ENCODE assay signal across 9 cellular contexts in the genomic region with DNA sequence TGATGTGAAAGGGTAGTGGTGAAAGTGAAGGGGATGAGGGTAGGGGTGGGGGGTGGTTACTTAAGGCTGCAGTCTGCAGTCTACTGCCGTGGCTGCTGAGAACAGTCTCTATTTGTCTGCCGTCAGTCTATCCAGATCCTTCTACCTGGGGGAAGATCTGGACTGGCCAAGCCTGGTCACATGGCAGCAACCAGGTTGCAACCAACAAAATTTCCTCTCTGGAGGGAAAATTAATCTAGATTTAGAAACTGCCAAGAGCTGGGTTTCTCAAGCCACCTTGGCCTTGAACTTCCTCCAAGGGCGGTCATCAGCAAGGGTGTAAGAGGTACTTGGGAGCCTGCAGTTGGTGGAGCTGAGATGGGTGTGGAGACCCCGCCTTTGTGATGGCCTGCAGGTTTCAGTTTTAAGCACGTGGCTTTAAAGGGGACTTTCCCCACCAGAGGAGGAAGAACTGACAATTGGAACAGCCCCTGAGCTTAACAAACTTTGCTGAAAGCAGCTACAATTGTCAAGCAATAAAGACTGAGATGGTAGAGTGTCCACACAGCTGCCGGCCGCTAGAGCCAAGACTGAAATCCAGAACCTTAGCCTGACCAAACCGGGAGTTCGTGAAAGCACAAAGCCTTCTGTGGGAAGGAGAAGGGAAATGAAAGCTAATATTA. TPM values are rescaled to one million over a fixed set of nuclear protein-coding genes. Genes with fewer than 3 reads are reported as not detected.
DNase-seq lines count a peak whose midpoint lies in the region; ATAC-seq and TF ChIP-seq lines count a peak whose summit lies in the region.
"Had no signal": no experiment of that assay in that cellular context is flagged by ENCODE, and none has a peak within 500 bp of the region (broad histone marks: within the 10 kb centered on the region; RNA-seq: fewer than 3 reads in every experiment).

No MANE protein-coding gene starts in this region.

- ATAC-seq in GM18861 (IDR thresholded peaks at IDR 0.05; ENCODE audit: unreplicated experiment) (peak; percentile 77), HG02973 (IDR thresholded peaks at IDR 0.05; ENCODE audit: unreplicated experiment) (peak; percentile 75), body of pancreas (peak; percentile 89), sciatic nerve (no peak)

- no peaks in the 10 kb centered on the region for H3F3A ChIP-seq in smooth muscle cell (ENCODE audit: low read depth)

- no peak overlapping the region for H3K4me2 ChIP-seq in smooth muscle cell

- intact Hi-C loops in body of pancreas (cut with DNase I) (no loop called here), sciatic nerve (cut with DNase I) (no loop called here)

- H3K27me3 ChIP-seq in body of pancreas (no peaks in the 10 kb centered on the region), smooth muscle cell (ENCODE audit: low read depth) (no peaks in the 10 kb centered on the region)

- H4K20me1 ChIP-seq in smooth muscle cell (ENCODE audit: low read depth): no peaks in the 10 kb centered on the region

- peaks cover 16% of the 10 kb centered on the region for H3K4me1 ChIP-seq in body of pancreas
- H3K4me1 ChIP-seq in smooth muscle cell (ENCODE audit: low read depth): no peaks in the 10 kb centered on the region

- H3K4me3 ChIP-seq in body of pancreas (no peak overlapping the region), smooth muscle cell (no peak overlapping the region)

- H2AFZ ChIP-seq in smooth muscle cell (ENCODE audit: low read depth): no peak overlapping the region

- H3K9me3 ChIP-seq in body of pancreas (no peaks in the 10 kb centered on the region), smooth muscle cell (replicated peaks; ENCODE audit: low read depth) (no peaks in the 10 kb centered on the region)

- H3K27ac ChIP-seq in body of pancreas: peak overlapping the region; percentile 52 to 83 (median 62)
- no peak overlapping the region for H3K27ac ChIP-seq in smooth muscle cell (ENCODE audit: low read depth)
- H3K27ac ChIP-seq: VCaP had no signal

- WGBS in body of pancreas, 2 donors: 29 to 35% methylated on average over 7 to 9 of the region's 9 CpGs
- 91% methylated on average over 9 of the region's 9 CpGs for WGBS in smooth muscle cell (ENCODE audit: low lambda C conversion rate)

- no peaks in the 10 kb centered on the region for H3K79me2 ChIP-seq in smooth muscle cell (ENCODE audit: low read depth)

- H3K36me3 ChIP-seq in body of pancreas (replicated peaks in 1 of 2; ENCODE audit: insufficient read depth in 1 of 2, low read depth in 2 of 2): no peaks in the 10 kb centered on the region
- no peaks in the 10 kb centered on the region for H3K36me3 ChIP-seq in smooth muscle cell (ENCODE audit: low read depth)

- H3K9ac ChIP-seq in smooth muscle cell (ENCODE audit: low read depth): no peak overlapping the region

- no peak for TF ChIP-seq CTCF in body of pancreas (IDR thresholded peaks at IDR 0.05)
- TF ChIP-seq CTCF in smooth muscle cell (IDR thresholded peaks at IDR 0.05; ENCODE audit: borderline replicate concordance, insufficient read depth, poor library complexity, severe bottlenecking): no peak

- peak in 2 of 3 donors; percentile 42 to 59 for TF ChIP-seq POLR2A in body of pancreas (IDR thresholded peaks at IDR 0.05)

- DNase-seq in SKM-1 (lab: John Stamatoyannopoulos, UW; ENCODE audit: unreplicated experiment) (peak; percentile 72), body of pancreas (peak; percentile 57 to 83 (median 69)), DMS79 treated with DMSO at 0.1 percent for 48 hours (lab: John Stamatoyannopoulos, UW) (no peak), sciatic nerve (ENCODE audit: low spot score) (no peak), smooth muscle cell (lab: John Stamatoyannopoulos, UW; ENCODE audit: unreplicated experiment) (no peak)
- peak; percentile 46 to 68 (median 58) for DNase-seq in stimulated activated CD4-positive, alpha-beta T cell treated with anti-CD3 and anti-CD28 coated beads, TNF-alpha, amount 100 ng/mL, for 24 hours (ENCODE audit: low read depth in 3 of 3)

RNA-seq across cellular contexts. Expression of gene KCMF1, which starts 31.4 kb away (rescaled TPM):
- total RNA-seq in body of pancreas: 10 to 100 TPM in 1 of 2 donors, 1 to 10 TPM in 1; 7.9 to 30.4 TPM
- 64.8 TPM for total RNA-seq in sciatic nerve
- total RNA-seq in smooth muscle cell: 65.0 and 102 TPM in 2 replicates
- 55.0 and 56.5 TPM in 2 replicates for polyA plus RNA-seq in smooth muscle cell

RNA-seq across cellular contexts. Expression of gene TMSB10, which starts 34.1 kb away (rescaled TPM):
- total RNA-seq in body of pancreas: 100 to 1,000 TPM; 672 to 866 TPM
- 1,367 TPM for total RNA-seq in sciatic nerve
- total RNA-seq in smooth muscle cell: 7,008 and 8,051 TPM in 2 replicates
- polyA plus RNA-seq in smooth muscle cell: 5,467 and 5,517 TPM in 2 replicates

RNA-seq across cellular contexts. Expression of gene TRABD2A, which starts 58.7 kb away (rescaled TPM):
- total RNA-seq in body of pancreas: 1 to 10 TPM in 1 of 2 donors, under 1 TPM in 1; 0.52 to 5.3 TPM
- total RNA-seq in sciatic nerve: 2.1 TPM
- 0.31 TPM in 1 of 2 replicates, not detected in the other for total RNA-seq in smooth muscle cell
- polyA plus RNA-seq in smooth muscle cell: 0.11 and 1.1 TPM in 2 replicates

Comparison
In these comparisons a context has a peak if more than half of its experiments do, and no peak if none do; other contexts are left out.
1. DNase-seq: peak in SKM-1 (single experiment), body of pancreas (4 of 4) and stimulated activated CD4-positive, alpha-beta T cell treated with anti-CD3 and anti-CD28 coated beads, TNF-alpha, amount 100 ng/mL, for 24 hours (3 of 3); none in DMS79 treated with DMSO at 0.1 percent for 48 hours (single experiment), sciatic nerve (single experiment) and smooth muscle cell (single experiment).